ENCODE assay signal across 26 cellular contexts in the genomic region with DNA sequence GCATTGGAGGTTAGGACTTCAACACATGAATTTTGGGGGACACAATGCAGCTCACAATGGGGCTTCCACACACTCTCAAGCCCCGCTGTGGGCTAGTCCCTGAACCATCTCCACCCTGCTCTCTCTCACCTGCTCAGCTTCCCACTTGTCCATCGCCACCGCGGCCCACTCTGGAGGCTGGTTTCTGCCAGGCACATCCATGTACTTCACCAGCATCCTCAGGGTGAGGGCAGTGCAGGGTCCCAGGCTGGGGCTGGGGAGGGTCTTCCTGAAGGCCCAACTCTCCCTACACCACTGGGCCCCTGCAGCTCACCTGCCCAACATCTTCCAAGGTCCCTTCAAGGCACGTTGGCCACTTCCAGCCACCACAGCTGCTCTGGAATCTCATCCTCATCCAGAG. TPM values are rescaled to one million over a fixed set of nuclear protein-coding genes. Genes with fewer than 3 reads are reported as not detected.
"Had no signal": no experiment of that assay in that cellular context is flagged by ENCODE, and none has a peak within 500 bp of the region (broad histone marks: within the 10 kb centered on the region; RNA-seq: fewer than 3 reads in every experiment).

No MANE protein-coding gene starts in this region.

- ATAC-seq: heart right ventricle; left cardiac atrium; left lung; natural killer cell; sciatic nerve; stimulated activated effector memory CD8-positive, alpha-beta T cell treated with anti-CD3 and anti-CD28 coated beads, Interleukin-12 subunit alpha, Interleukin-12 subunit beta, amount 100 ng/mL, for 72 hours had no signal

- H3K9me3 Mint-ChIP-seq: dendritic cell treated with granulocyte-macrophage colony-stimulating factor and Interleukin-4, amounts not matched to agents 40 ng/mL and 50 ng/mL, for 4 days; natural killer cell; stimulated activated effector memory CD8-positive, alpha-beta T cell treated with anti-CD3 and anti-CD28 coated beads, Interleukin-12 subunit alpha, Interleukin-12 subunit beta, amount 100 ng/mL, for 72 hours had no signal

- H3K27me3 ChIP-seq: colonic mucosa, esophagus squamous epithelium, heart right ventricle, left lung, neutrophil, right atrium auricular region, stomach, thyroid gland had no signal

- H2AFZ ChIP-seq: parathyroid adenoma had no signal

- H3K79me2 ChIP-seq: parathyroid adenoma had no signal

- H3K9ac ChIP-seq: parathyroid adenoma had no signal

- H3K4me1 ChIP-seq: colonic mucosa, esophagus squamous epithelium, heart right ventricle, left lung, parathyroid adenoma, prostate gland, right atrium auricular region had no signal

- H3K9me3 ChIP-seq: colonic mucosa, esophagus squamous epithelium, left lung, neutrophil, prostate gland, right atrium auricular region, thyroid gland had no signal

- H3K4me2 ChIP-seq: smooth muscle cell had no signal

- H3K4me3 Mint-ChIP-seq: dendritic cell treated with granulocyte-macrophage colony-stimulating factor and Interleukin-4, amounts not matched to agents 40 ng/mL and 50 ng/mL, for 4 days; natural killer cell; stimulated activated effector memory CD8-positive, alpha-beta T cell treated with anti-CD3 and anti-CD28 coated beads, Interleukin-12 subunit alpha, Interleukin-12 subunit beta, amount 100 ng/mL, for 72 hours had no signal

- H3K36me3 ChIP-seq: colonic mucosa, esophagus squamous epithelium, heart right ventricle, left lung, neutrophil, prostate gland, right atrium auricular region, stomach, thyroid gland had no signal

- H3K4me1 Mint-ChIP-seq: stimulated activated effector memory CD8-positive, alpha-beta T cell treated with anti-CD3 and anti-CD28 coated beads, Interleukin-12 subunit alpha, Interleukin-12 subunit beta, amount 100 ng/mL, for 72 hours had no signal

- DNase-seq: colonic mucosa; effector memory CD4-positive, alpha-beta T cell; esophagus squamous epithelium; foreskin melanocyte; glutamatergic neuron; heart right ventricle; hypothalamus; left cardiac atrium; mesenchymal stem cell; natural killer cell; stimulated activated CD4-positive, alpha-beta T cell treated with anti-CD3 and anti-CD28 coated beads, Interleukin-2, amount 100 ng/mL, for 24 hours; stimulated activated CD4-positive, alpha-beta T cell treated with anti-CD3 and anti-CD28 coated beads, Interleukin-4, amount 100 ng/mL, for 24 hours; stimulated activated naive CD4-positive, alpha-beta T cell treated with Interleukin-2 at 50 U/mL for 16 hours; stomach; thyroid gland; trophoblast cell had no signal

- H3K4me3 ChIP-seq: colonic mucosa, esophagus squamous epithelium, heart right ventricle, left lung, prostate gland, right atrium auricular region, smooth muscle cell, stomach, thyroid gland had no signal

- H3K36me3 Mint-ChIP-seq: natural killer cell; stimulated activated effector memory CD8-positive, alpha-beta T cell treated with anti-CD3 and anti-CD28 coated beads, Interleukin-12 subunit alpha, Interleukin-12 subunit beta, amount 100 ng/mL, for 72 hours had no signal

- H3K27ac Mint-ChIP-seq: dendritic cell treated with granulocyte-macrophage colony-stimulating factor and Interleukin-4, amounts not matched to agents 40 ng/mL and 50 ng/mL, for 4 days; natural killer cell; stimulated activated effector memory CD8-positive, alpha-beta T cell treated with anti-CD3 and anti-CD28 coated beads, Interleukin-12 subunit alpha, Interleukin-12 subunit beta, amount 100 ng/mL, for 72 hours had no signal

- H3K27ac ChIP-seq: colonic mucosa, esophagus squamous epithelium, heart right ventricle, left lung, neutrophil, parathyroid adenoma, prostate gland, right atrium auricular region, stomach, thyroid gland had no signal

RNA-seq across cellular contexts. Expression of a gene that starts 46.4 kb away (rescaled TPM):
- total RNA-seq: epithelial cell of proximal tubule, smooth muscle cell had no signal
- polyA plus RNA-seq: smooth muscle cell had no signal
